Comparison of ENCODE assay signal across 12 cellular contexts in genomic region chr6:136751991-136752390, GRCh38. TPM values are rescaled to one million over a fixed set of nuclear protein-coding genes. Genes with fewer than 3 reads are reported as not detected.
DNase-seq lines count a peak whose midpoint lies in the region; ATAC-seq, FAIRE-seq and TF ChIP-seq lines count a peak whose summit lies in the region.
"Had no signal": no experiment of that assay in that cellular context is flagged by ENCODE, and none has a peak within 500 bp of the region (broad histone marks: within the 10 kb centered on the region; RNA-seq: fewer than 3 reads in every experiment).

No MANE protein-coding gene starts in this region.

- H3K4me1 ChIP-seq in ascending aorta (peaks cover 5 to 45% of the 10 kb centered on the region in 2 donors), small intestine (ENCODE audit: control insufficient read depth in 2 of 2, insufficient read depth in 1 of 2, low read depth in 1 of 2, low read length in 1 of 2) (peaks cover 0 to 10% of the 10 kb centered on the region in 2 donors)

- no peak overlapping the region for H3K27ac Mint-ChIP-seq in HFFc6
- H3K27ac Mint-ChIP-seq: WTC11 had no signal

- peaks cover 1% of the 10 kb centered on the region; the same call in 1 of the 2 replicates for H3K27me3 Mint-ChIP-seq in HFFc6 (ENCODE audit: insufficient read depth)

- H3K4me3 ChIP-seq in ascending aorta (peak overlapping the region in 1 of 2 donors; percentile 31), small intestine (ENCODE audit: low read depth in 1 of 2, low read length in 2 of 2) (no peak overlapping the region)

- H3K4me1 Mint-ChIP-seq in HFFc6 (ENCODE audit: low read depth), result peaks cover 26% of the 10 kb centered on the region

- intact Hi-C loops in ascending aorta (cut with DNase I), result no loop called here

- peaks cover 3% of the 10 kb centered on the region for H3K36me3 Mint-ChIP-seq in HFFc6 (ENCODE audit: low read depth)
- H3K36me3 Mint-ChIP-seq: WTC11 had no signal

- H3K9me3 ChIP-seq in ascending aorta (no peaks in the 10 kb centered on the region), small intestine (ENCODE audit: control insufficient read depth, low read depth) (no peaks in the 10 kb centered on the region)

- H3K9me3 Mint-ChIP-seq in HFFc6, result no peaks in the 10 kb centered on the region

- H3K4me3 Mint-ChIP-seq in HFFc6, result peak overlapping the region; percentile 18; the same call in 1 of the 2 replicates
- H3K4me3 Mint-ChIP-seq: WTC11 had no signal

- no peak for TF ChIP-seq CTCF in HFFc6 (IDR thresholded peaks at IDR 0.05)
- no peak for TF ChIP-seq CTCF in ascending aorta (IDR thresholded peaks at IDR 0.05)

- no peak for FAIRE-seq in small intestine (lab: Jason Lieb, UNC)
- FAIRE-seq: urothelium cell line had no signal

- no peaks in the 10 kb centered on the region for H3K27me3 ChIP-seq in ascending aorta
- H3K27me3 ChIP-seq in small intestine (ENCODE audit: control insufficient read depth in 2 of 2, insufficient read depth in 2 of 2, low read length in 2 of 2), result no peaks in the 10 kb centered on the region

- peak; percentile 3 for ATAC-seq in GM18498 (IDR thresholded peaks at IDR 0.05; ENCODE audit: unreplicated experiment)

- H3K27ac ChIP-seq in ascending aorta (peak overlapping the region; percentile 54 to 70), small intestine (ENCODE audit: low read depth in 1 of 2, low read length in 1 of 2) (peak overlapping the region; percentile 56 to 85)
- H3K27ac ChIP-seq: epithelial cell of prostate had no signal

- 50 to 71% (median 63%) methylated on average over 2 of the region's 2 CpGs for WGBS in small intestine, 3 donors

- DNase-seq in HFFc6, result no peak
- no peak for DNase-seq in ascending aorta (ENCODE audit: low spot score in 2 of 2)
- no peak for DNase-seq in small intestine
- no peak for DNase-seq in putamen (ENCODE audit: low spot score)
- no peak for DNase-seq in RKO (ENCODE audit: low spot score)
- DNase-seq in SKM-1 (lab: John Stamatoyannopoulos, UW; ENCODE audit: unreplicated experiment), result no peak
- DNase-seq: amniotic stem cell, NCI-H187 treated with DMSO at 0.1 percent for 48 hours had no signal

- H3K36me3 ChIP-seq in ascending aorta, result no peaks in the 10 kb centered on the region
- no peaks in the 10 kb centered on the region for H3K36me3 ChIP-seq in small intestine (ENCODE audit: control insufficient read depth in 2 of 2, insufficient read depth in 2 of 2, low read length in 2 of 2)

RNA-seq across cellular contexts. Expression of gene MAP3K5, which starts 40.3 kb away (rescaled TPM):
- 10 to 100 TPM; 11.9 to 22.2 (median 19.1) TPM for total RNA-seq in HFFc6 (2021; fragmentation: NEBNext Ultra II Directional; extraction: Animal tissue kit (Norgen Biotek cat#: 25700))
- 40.9 TPM for total RNA-seq in ascending aorta
- 1 to 10 TPM; 5.4 to 7.2 (median 6.8) TPM for polyA plus RNA-seq in small intestine
